In genomic region chr12:124731869-124732268, GRCh38 we compare ENCODE assay signal across 19 cellular contexts.
A peak's percentile ranks its signal among the peaks of the same experiment; 100 is the strongest.
DNase-seq lines count a peak whose midpoint lies in the region; ATAC-seq and TF ChIP-seq lines count a peak whose summit lies in the region.
"Had no signal": no experiment of that assay in that cellular context is flagged by ENCODE, and none has a peak within 500 bp of the region (broad histone marks: within the 10 kb centered on the region; RNA-seq: fewer than 3 reads in every experiment).

No MANE protein-coding gene starts in this region.

- ATAC-seq in IMR-90 (ENCODE audit: low read depth) = no peak
- ATAC-seq: left lobe of liver, mucosa of descending colon, psoas muscle, WTC11 had no signal

- no peaks in the 10 kb centered on the region for H3K27me3 ChIP-seq in IMR-90 (ENCODE audit: control insufficient read depth, insufficient read depth, low read length)
- H3K27me3 ChIP-seq in brain microvascular endothelial cell (replicated peaks) = no peaks in the 10 kb centered on the region
- H3K27me3 ChIP-seq in tibial artery = no peaks in the 10 kb centered on the region
- H3K27me3 ChIP-seq: MG63 had no signal

- no peak for TF ChIP-seq CTCF in IMR-90 (conservative IDR thresholded peaks at IDR 0.05; ENCODE audit: low read depth, low read length)
- TF ChIP-seq CTCF in brain microvascular endothelial cell (IDR thresholded peaks at IDR 0.05; ENCODE audit: low read depth, low read length, missing control alignments) = no peak
- TF ChIP-seq CTCF in tibial artery (IDR thresholded peaks at IDR 0.05) = no peak

- TF ChIP-seq RAD21 in IMR-90 (IDR thresholded peaks at IDR 0.05; ENCODE audit: low read length) = no peak

- H3K4me3 ChIP-seq in IMR-90 (ENCODE audit: insufficient read depth, low read depth, low read length) = no peak overlapping the region
- H3K4me3 ChIP-seq in brain microvascular endothelial cell (ENCODE audit: low read depth, low read length) = no peak overlapping the region
- H3K4me3 ChIP-seq in mesodermal cell (ENCODE audit: extremely low read depth, insufficient read depth, low read length, poor library complexity, severe bottlenecking) = no peak overlapping the region
- no peak overlapping the region for H3K4me3 ChIP-seq in tibial artery
- H3K4me3 ChIP-seq: MG63, mucosa of descending colon, psoas muscle had no signal

- dilution Hi-C loops in IMR-90 (cut with HindIII; ENCODE audit: low sequenced_read_pairs, unreplicated experiment) = loop anchor here (10.0 kb wide), 1 partner anchor 47 kb away; no protein-coding TSS in a partner anchor

- peak overlapping the region; percentile 93; the same call in 1 of the 2 replicates for H2AK5ac ChIP-seq in IMR-90 (ENCODE audit: low read depth, low read length)

- H2BK5ac ChIP-seq in IMR-90 (ENCODE audit: low read depth, low read length, poor library complexity, severe bottlenecking) = peak overlapping the region; percentile 11

- H3K36me3 ChIP-seq in IMR-90 (ENCODE audit: control insufficient read depth, insufficient read depth, low read length) (no peaks in the 10 kb centered on the region), brain microvascular endothelial cell (replicated peaks) (no peaks in the 10 kb centered on the region), mesodermal cell (ENCODE audit: control insufficient read depth, insufficient read depth, low read length) (no peaks in the 10 kb centered on the region), tibial artery (no peaks in the 10 kb centered on the region)
- H3K36me3 ChIP-seq: MG63 had no signal

- H2AFZ ChIP-seq in IMR-90 (replicated peaks; ENCODE audit: low read length, poor library complexity) = peak overlapping the region; percentile 60

- H3K18ac ChIP-seq in IMR-90 (ENCODE audit: low read depth, low read length) = peak overlapping the region; percentile 43

- POLR2A ChIA-PET in IMR-90 (lab: Charles Lee; ENCODE audit: unreplicated experiment) = no interaction called here

- H3K4me2 ChIP-seq in IMR-90 (ENCODE audit: low read depth, low read length) = no peak overlapping the region

- no CpG with 5 or more reads among the region's 2 CpGs for WGBS in IMR-90 (ENCODE audit: extremely low coverage in 2 of 2, insufficient read length in 1 of 2), 2 experiments
- whole genome bisulfite sequencing in mesodermal cell (ENCODE audit: insufficient coverage in 2 of 2), 2 experiments = no CpG with 5 or more reads among the region's 2 CpGs

- peak overlapping the region; percentile 56; the same call in 1 of the 3 replicates for H2BK15ac ChIP-seq in IMR-90 (ENCODE audit: low read depth, low read length)

- H3K4me1 ChIP-seq in IMR-90 (ENCODE audit: control insufficient read depth, insufficient read depth, low read length) (peaks cover 19% of the 10 kb centered on the region), mesodermal cell (ENCODE audit: control insufficient read depth, insufficient read depth, low read length, poor library complexity, severe bottlenecking) (peaks cover 21% of the 10 kb centered on the region), tibial artery (peaks cover 0 to 36% (median 20%) of the 10 kb centered on the region in 4 donors)

- H3K14ac ChIP-seq in IMR-90 (replicated peaks; ENCODE audit: low read depth, low read length) = peak overlapping the region; percentile 58; the same call in 1 of the 2 replicates

- 0 out of 2 replicates have a peak overlapping the region, but pooled peaks have one; percentile 45 for H3K23ac ChIP-seq in IMR-90 (ENCODE audit: low read depth, low read length)

- DNase-seq in IMR-90 (no peak), brain microvascular endothelial cell (no peak), tibial artery (no peak), T-helper 9 cell (no peak), SHP77 (lab: John Stamatoyannopoulos, UW) (no peak), middle frontal gyrus (ENCODE audit: extremely low spot score, low spot score) (no peak)
- DNase-seq: anterior cingulate cortex; CD4-positive, CD25-positive, alpha-beta regulatory T cell; cerebellar nuclear complex; MG63; mucosa of descending colon; NCI-H1417; psoas muscle; stimulated activated CD4-positive, alpha-beta T cell treated with anti-CD3 and anti-CD28 coated beads, Interleukin-1b, Interleukin-23, amount 100 ng/mL, for 48 hours; substantia nigra had no signal

- peak overlapping the region; percentile 61 for H2BK120ac ChIP-seq in IMR-90 (ENCODE audit: low read depth, low read length)

- peak overlapping the region; percentile 93 for H2BK20ac ChIP-seq in IMR-90 (ENCODE audit: low read depth, low read length)

- no peaks in the 10 kb centered on the region for H3K79me1 ChIP-seq in IMR-90 (ENCODE audit: low read depth in 1 of 2, low read length in 2 of 2)

- peak overlapping the region in 1 of 2 experiments; percentile 40; a peak in 2 of 4 replicates for H4K8ac ChIP-seq in IMR-90 (ENCODE audit: low read depth in 2 of 2, low read length in 2 of 2)

- H4K5ac ChIP-seq in IMR-90 (ENCODE audit: low read depth, low read length) = peak overlapping the region; percentile 9

- H3K4ac ChIP-seq in IMR-90 (ENCODE audit: low read depth, low read length) = peak overlapping the region; percentile 84

- CTCF ChIA-PET in IMR-90 (lab: Yijun Ruan, JAX) = interaction anchor here (1.1 kb wide), 1 partner anchor 21 kb away, joined by 3 read pairs; no protein-coding TSS in a partner anchor

- H4K20me1 ChIP-seq in IMR-90 (ENCODE audit: insufficient read depth, low read length) = no peaks in the 10 kb centered on the region

- no TSS peak for BruUV-seq in IMR-90 (replicated peaks; lab: Mats Ljungman, UMichigan)

- H3K9me1 ChIP-seq in IMR-90 (ENCODE audit: insufficient read depth, low read length) = peaks cover 8% of the 10 kb centered on the region

- H3K27ac ChIP-seq in IMR-90 (ENCODE audit: insufficient read depth, low read length) (peak overlapping the region; percentile 27; the same call in 1 of the 2 replicates), brain microvascular endothelial cell (peak overlapping the region; percentile 59), mesodermal cell (ENCODE audit: low read depth, low read length, severe bottlenecking) (peak overlapping the region; percentile 90), tibial artery (peak overlapping the region; percentile 70 to 75)
- H3K27ac ChIP-seq: epithelial cell of prostate, psoas muscle had no signal

- no peak overlapping the region for H3K56ac ChIP-seq in IMR-90 (ENCODE audit: extremely low read depth, insufficient read depth, low read length)

- no peak overlapping the region for H3K9ac ChIP-seq in IMR-90 (ENCODE audit: low read depth, low read length)

- TF ChIP-seq POLR2A in IMR-90 (IDR thresholded peaks at IDR 0.05; ENCODE audit: low read depth, low read length) = no peak

- peak overlapping the region; percentile 52 for H4K91ac ChIP-seq in IMR-90 (ENCODE audit: insufficient read depth, low read depth, low read length)

- in situ Hi-C loops in IMR-90 (cut with MboI; ENCODE audit: low sequenced_read_pairs) (no loop called here), brain microvascular endothelial cell (cut with HindIII; ENCODE audit: low pct_ligation_motif_present, low sequenced_read_pairs) (no loop called here)

- peaks cover 3% of the 10 kb centered on the region for H3K9me3 ChIP-seq in IMR-90 (ENCODE audit: control insufficient read depth, insufficient read depth, low read length)
- H3K9me3 ChIP-seq in mesodermal cell (ENCODE audit: control insufficient read depth, low read length) = peaks cover 6% of the 10 kb centered on the region
- peaks cover 0 to 7% (median 0%) of the 10 kb centered on the region in 3 donors for H3K9me3 ChIP-seq in tibial artery
- H3K9me3 ChIP-seq: MG63, mucosa of descending colon, psoas muscle had no signal

- peak overlapping the region; percentile 17 for H2AK9ac ChIP-seq in IMR-90 (replicated peaks; ENCODE audit: low read depth, low read length, poor library complexity)

- intact Hi-C loops in IMR-90 (cut with micrococcal nuclease) = no loop called here
- intact Hi-C loops in tibial artery (cut with DNase I; ENCODE audit: low total_unique reads) = no loop called here

TF ChIP-seq in IMR-90, 13 proteins besides CTCF, POLR2A, EP300 and RAD21:
- no peak for TF ChIP-seq CHD1 (IDR thresholded peaks at IDR 0.05; ENCODE audit: low read depth, low read length)
- TF ChIP-seq NFE2L2 (IDR thresholded peaks at IDR 0.05; ENCODE audit: low read depth, low read length) = no peak
- TF ChIP-seq BHLHE40 (IDR thresholded peaks at IDR 0.05; ENCODE audit: low read depth, low read length) = no peak
- TF ChIP-seq USF2 (IDR thresholded peaks at IDR 0.05; ENCODE audit: low read depth, low read length) = no peak
- TF ChIP-seq FOS (IDR thresholded peaks at IDR 0.05; ENCODE audit: low read depth, low read length) = no peak
- TF ChIP-seq RFX5 (IDR thresholded peaks at IDR 0.05; ENCODE audit: low read depth, low read length) = no peak
- no peak for TF ChIP-seq RCOR1 (IDR thresholded peaks at IDR 0.05; ENCODE audit: insufficient replicate concordance, low read length)
- TF ChIP-seq ELK1 (IDR thresholded peaks at IDR 0.05; ENCODE audit: borderline replicate concordance, low read depth, low read length) = no peak
- TF ChIP-seq MAZ (IDR thresholded peaks at IDR 0.05; ENCODE audit: borderline replicate concordance, low read depth, low read length) = no peak
- no peak for TF ChIP-seq CEBPB (IDR thresholded peaks at IDR 0.05; ENCODE audit: low read depth, low read length)
- TF ChIP-seq MXI1 (IDR thresholded peaks at IDR 0.05; ENCODE audit: borderline replicate concordance, low read depth, low read length) = no peak

Comparison
In these comparisons a context has a peak if more than half of its experiments do, and no peak if none do; other contexts are left out.
1. H3K27ac ChIP-seq: peak in every context shown above with its lines; median percentile 90 in mesodermal cell; 72 in tibial artery; 59 in brain microvascular endothelial cell; 27 in IMR-90.